Comparison of ENCODE assay signal across 9 cellular contexts in the genomic region with DNA sequence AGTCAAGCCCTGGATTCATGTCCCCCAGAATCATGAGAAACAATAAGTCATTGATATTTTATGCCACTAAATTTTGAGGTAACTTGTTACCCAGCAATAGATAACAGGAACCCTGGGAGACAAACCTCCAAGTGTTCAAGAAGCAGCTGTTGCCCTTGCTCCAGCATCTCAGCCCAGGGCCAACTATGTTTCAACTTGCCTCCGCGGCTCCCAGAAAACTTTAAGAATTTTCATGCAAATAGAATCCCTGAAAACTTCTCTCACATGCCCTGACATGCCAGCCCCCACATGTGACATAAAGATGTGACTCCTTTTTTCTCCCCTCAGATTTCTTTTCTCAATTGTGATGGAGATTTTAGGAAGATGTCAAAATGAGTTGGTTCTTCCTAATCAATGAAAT.
"Had no signal": no experiment of that assay in that cellular context is flagged by ENCODE, and none has a peak within 500 bp of the region (broad histone marks: within the 10 kb centered on the region; RNA-seq: fewer than 3 reads in every experiment).

No MANE protein-coding gene starts in this region.

- H3K9me3 Mint-ChIP-seq: HFFc6 had no signal

- H3K4me1 ChIP-seq: HAP-1 had no signal

- H3K4me1 Mint-ChIP-seq: IgD-negative memory B cell had no signal

- H3K4me3 Mint-ChIP-seq: HFFc6, IgD-negative memory B cell had no signal

- H3K9me3 ChIP-seq: HAP-1 had no signal

- H3K27ac ChIP-seq: GM23248, HL-60 had no signal

- ATAC-seq: HCT116, HepG2 had no signal

- DNase-seq: GM23248, GOT3, H7, HFFc6 had no signal

- H3K36me3 ChIP-seq: HAP-1 had no signal

- H3K4me3 ChIP-seq: GM23248, HAP-1 had no signal

- FAIRE-seq: HepG2 had no signal

- H3K27ac Mint-ChIP-seq: HFFc6, IgD-negative memory B cell had no signal

- H3K36me3 Mint-ChIP-seq: IgD-negative memory B cell had no signal
